8 cellular contexts compared by ENCODE assay signal in genomic region chr12:121229879-121230537, GRCh38. TPM values are rescaled to one million over a fixed set of nuclear protein-coding genes. Genes with fewer than 3 reads are reported as not detected.
A peak's percentile ranks its signal among the peaks of the same experiment; 100 is the strongest.
DNase-seq lines count a peak whose midpoint lies in the region; ATAC-seq, FAIRE-seq and TF ChIP-seq lines count a peak whose summit lies in the region.
"Not testable (repeated sequence)": the region's sequence is repeated elsewhere in the genome, so short reads cannot be mapped to it uniquely, and the experiment has no call there.

No MANE protein-coding gene starts in this region.

- DNase-seq in AG09319 (ENCODE audit: extremely low read depth, low read depth) (peak; percentile 42), GM23248 (peak; percentile 80), NCI-H2029 (lab: John Stamatoyannopoulos, UW) (peak; percentile 67), endothelial cell of umbilical vein (ENCODE audit: low read depth, low spot score) (peak; percentile 72), left lobe of liver (ENCODE audit: low spot score) (peak; percentile 67), small intestine (peak; percentile 79)
- DNase-seq in activated T-helper 1 cell treated with anti-CD3 and anti-CD28 coated beads, Interleukin-2, amount 50 U/mL, for 16 hours (ENCODE audit: low read depth in 1 of 2, low spot score in 1 of 2): peak; percentile 28 to 38

- not testable (repeated sequence) for H3F3A ChIP-seq in GM23248 (ENCODE audit: insufficient read depth); SU-DHL-6 (ENCODE audit: insufficient read depth)

- H3K79me2 ChIP-seq in GM23248 (ENCODE audit: insufficient read depth); SU-DHL-6 (ENCODE audit: insufficient read depth, low read length); endothelial cell of umbilical vein (ENCODE audit: control insufficient read depth, insufficient read depth, low read length): not testable (repeated sequence)

- H3K4me1 ChIP-seq in GM23248 (ENCODE audit: insufficient read depth); endothelial cell of umbilical vein (ENCODE audit: control insufficient read depth, extremely low read depth, insufficient read depth, low read length); small intestine (ENCODE audit: control insufficient read depth in 2 of 2, insufficient read depth in 1 of 2, low read depth in 1 of 2, low read length in 1 of 2): not testable (repeated sequence)

- intact Hi-C loops in endothelial cell of umbilical vein (cut with micrococcal nuclease): loop anchor here (1.0 to 2.0 kb wide), 6 partner anchors 40 to 225 kb away; partner anchors contain the start of gene P2RX7

- BruUV-seq in endothelial cell of umbilical vein (replicated peaks; lab: Mats Ljungman, UMichigan): not testable (repeated sequence)

- in situ Hi-C loops in GM23248 (cut with MboI): not testable (repeated sequence)

- peak; percentile 78 for ATAC-seq in left lobe of liver

- H2AFZ ChIP-seq in GM23248: peak overlapping the region; percentile 59; the same call in 1 of the 2 replicates
- not testable (repeated sequence) for H2AFZ ChIP-seq in SU-DHL-6 (ENCODE audit: low read depth, low read length, severe bottlenecking); endothelial cell of umbilical vein (ENCODE audit: low read depth, low read length)

- not testable (repeated sequence) for TF ChIP-seq POLR2A in endothelial cell of umbilical vein (IDR thresholded peaks at IDR 0.05; ENCODE audit: low read depth, low read length)

- WGBS in GM23248 (ENCODE audit: low coverage in 1 of 2, low lambda C conversion rate in 2 of 2, missing lambda C conversion rate in 2 of 2), 2 experiments: 51 to 55% methylated on average over 19 of the region's 19 CpGs
- WGBS in small intestine, 3 donors: 32 to 43% (median 42%) methylated on average over 19 of the region's 19 CpGs

- POLR2A ChIA-PET in endothelial cell of umbilical vein (lab: Charles Lee): not testable (repeated sequence)

- peak; percentile 94 for FAIRE-seq in endothelial cell of umbilical vein (lab: Jason Lieb, UNC)
- FAIRE-seq in small intestine (lab: Jason Lieb, UNC): not testable (repeated sequence)

- TF ChIP-seq CTCF in AG09319 (IDR thresholded peaks at IDR 0.05; ENCODE audit: low read depth, low read length) (peak; percentile 87), SU-DHL-6 (IDR thresholded peaks at IDR 0.05; ENCODE audit: insufficient read depth, low read length, poor library complexity, severe bottlenecking) (peak; percentile 53), endothelial cell of umbilical vein (IDR thresholded peaks at IDR 0.05; ENCODE audit: extremely low read depth in 1 of 2, insufficient read depth in 1 of 2, low read depth in 1 of 2, low read length in 2 of 2) (peak; percentile 75 to 91)

- not testable (repeated sequence) for H3K9me3 ChIP-seq in GM23248 (ENCODE audit: low read depth); SU-DHL-6 (ENCODE audit: insufficient read depth, low read length); endothelial cell of umbilical vein (replicated peaks; ENCODE audit: control insufficient read depth, insufficient read depth, low read length); small intestine (ENCODE audit: control insufficient read depth, low read depth)

- not testable (repeated sequence) for H3K27ac ChIP-seq in GM23248; SU-DHL-6 (ENCODE audit: low read depth, low read length); endothelial cell of umbilical vein (ENCODE audit: insufficient read depth, low read depth, low read length); small intestine (ENCODE audit: low read depth in 1 of 2, low read length in 1 of 2)

- not testable (repeated sequence) for H4K20me1 ChIP-seq in GM23248 (ENCODE audit: insufficient read depth); SU-DHL-6 (ENCODE audit: low read depth, low read length); endothelial cell of umbilical vein (replicated peaks; ENCODE audit: control insufficient read depth, extremely low read depth, insufficient read depth, low read length)

- H3K9ac ChIP-seq in GM23248; SU-DHL-6 (ENCODE audit: low read length); endothelial cell of umbilical vein (replicated peaks; ENCODE audit: extremely low read depth, insufficient read depth, low read length): not testable (repeated sequence)

- not testable (repeated sequence) for H3K4me3 ChIP-seq in GM23248; SU-DHL-6 (ENCODE audit: insufficient read depth, low read length, poor library complexity, severe bottlenecking); endothelial cell of umbilical vein (replicated peaks in 1 of 3; ENCODE audit: insufficient read depth in 1 of 3, low read depth in 1 of 3, low read length in 3 of 3); small intestine (ENCODE audit: low read depth in 1 of 2, low read length in 2 of 2)

- not testable (repeated sequence) for H3K27me3 ChIP-seq in GM23248 (replicated peaks; ENCODE audit: insufficient read depth); SU-DHL-6 (ENCODE audit: low read length); endothelial cell of umbilical vein (ENCODE audit: control insufficient read depth in 2 of 2, insufficient read depth in 2 of 2, low read length in 2 of 2); small intestine (ENCODE audit: control insufficient read depth in 2 of 2, insufficient read depth in 2 of 2, low read length in 2 of 2)

- CTCF ChIA-PET in endothelial cell of umbilical vein (lab: Charles Lee): interaction anchor here (0.7 to 2.2 kb wide), 8 partner anchors 9 to 170 kb away, joined by 3 to 8 read pairs (median 6); partner anchors contain the start of gene P2RX7

- dilution Hi-C loops in endothelial cell of umbilical vein (cut with MboI; ENCODE audit: extremely low pct_ligation_motif_present, low sequenced_read_pairs): not testable (repeated sequence)

- not testable (repeated sequence) for H3K9me1 ChIP-seq in endothelial cell of umbilical vein (replicated peaks; ENCODE audit: control insufficient read depth, extremely low read depth, insufficient read depth, low read length)

- not testable (repeated sequence) for H3K4me2 ChIP-seq in GM23248 (ENCODE audit: unreplicated experiment); SU-DHL-6 (ENCODE audit: low read depth, low read length, poor library complexity, severe bottlenecking); endothelial cell of umbilical vein (ENCODE audit: insufficient read depth, low read length)

- not testable (repeated sequence) for H3K9me2 ChIP-seq in GM23248 (ENCODE audit: insufficient read depth); SU-DHL-6 (replicated peaks; ENCODE audit: insufficient read depth, low read length)

- not testable (repeated sequence) for H3K36me3 ChIP-seq in GM23248 (ENCODE audit: low read depth); SU-DHL-6 (ENCODE audit: low read length)
- H3K36me3 ChIP-seq in endothelial cell of umbilical vein (ENCODE audit: control insufficient read depth in 2 of 2, extremely low read depth in 1 of 2, insufficient read depth in 2 of 2, low read length in 2 of 2): peaks cover 3 to 14% of the 10 kb centered on the region in 2 experiments
- H3K36me3 ChIP-seq in small intestine (ENCODE audit: control insufficient read depth in 2 of 2, insufficient read depth in 2 of 2, low read length in 2 of 2): peaks cover 0 to 12% of the 10 kb centered on the region in 2 donors

RNA-seq across cellular contexts. Expression of gene P2RX4, which starts 20.1 kb away (rescaled TPM):
- total RNA-seq in GM23248 (2014; rRNA removed; shearing (Covaris generic)): 27.9 and 52.0 TPM in 2 replicates
- polyA plus RNA-seq in GM23248 (2016; fragmentation: Nextera tagmentation; extraction: Ambion mirVana) (18.5 TPM in 2 replicates), endothelial cell of umbilical vein (92.8 and 125 TPM in 2 replicates), small intestine (10 to 100 TPM; 17.5 to 49.6 (median 37.3) TPM)
- total RNA-seq in endothelial cell of umbilical vein (72.8 and 116 TPM in 2 replicates), left lobe of liver (11.6 TPM)
- polyA plus RNA-seq in endothelial cell of umbilical vein (2011; cell fraction: cytosol; rRNA removed): 49.0 and 60.0 TPM in 2 replicates
- 42.4 and 55.1 TPM in 2 replicates for polyA plus RNA-seq in endothelial cell of umbilical vein (2011; cell fraction: nucleus; rRNA removed)
- polyA plus RNA-seq in endothelial cell of umbilical vein (2012): 46.8 and 67.8 TPM in 2 replicates
- 66.4 and 76.3 TPM in 2 replicates for polyA minus RNA-seq in endothelial cell of umbilical vein
- polyA minus RNA-seq in endothelial cell of umbilical vein (2011; cell fraction: cytosol; rRNA and poly(A)+ RNA removed): 3.2 TPM
- polyA minus RNA-seq in endothelial cell of umbilical vein (2011; cell fraction: nucleus; rRNA and poly(A)+ RNA removed): 18.1 and 19.1 TPM in 2 replicates
